ENCODE assay signal across 13 cellular contexts in the genomic region with DNA sequence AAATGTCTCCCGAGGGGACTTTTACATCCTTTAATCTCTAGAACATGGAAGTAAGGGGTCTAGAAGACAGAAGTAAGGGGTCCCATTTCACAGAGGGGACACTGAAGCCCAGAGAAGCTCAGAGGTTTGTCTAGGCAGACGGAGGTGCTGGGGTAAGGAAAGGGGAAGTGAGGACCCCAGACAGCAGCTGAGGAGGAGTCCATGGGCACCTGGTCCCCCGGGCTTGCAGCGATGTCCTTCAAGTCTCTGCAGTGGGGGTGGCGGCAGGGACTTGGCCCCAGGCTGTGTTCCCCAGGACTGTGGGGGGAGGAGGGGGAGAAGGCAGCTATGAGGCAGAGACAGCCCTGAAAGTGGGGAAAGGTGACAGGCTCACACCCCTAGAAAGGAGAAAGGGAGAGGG. TPM values are rescaled to one million over a fixed set of nuclear protein-coding genes. Genes with fewer than 3 reads are reported as not detected.
DNase-seq lines count a peak whose midpoint lies in the region; ATAC-seq, FAIRE-seq and TF ChIP-seq lines count a peak whose summit lies in the region.
"Had no signal": no experiment of that assay in that cellular context is flagged by ENCODE, and none has a peak within 500 bp of the region (broad histone marks: within the 10 kb centered on the region; RNA-seq: fewer than 3 reads in every experiment).

No MANE protein-coding gene starts in this region.

- no peaks in the 10 kb centered on the region for H3K36me3 Mint-ChIP-seq in activated naive CD4-positive, alpha-beta T cell treated with anti-CD3 and anti-CD28 coated beads for 36 hours (ENCODE audit: low read depth)
- H3K36me3 Mint-ChIP-seq in astrocyte (ENCODE audit: low read depth, unreplicated experiment): peaks cover 4% of the 10 kb centered on the region
- no peaks in the 10 kb centered on the region for H3K36me3 Mint-ChIP-seq in stimulated activated effector memory CD8-positive, alpha-beta T cell treated with anti-CD3 and anti-CD28 coated beads, Interleukin-12 subunit alpha, Interleukin-12 subunit beta, amount 100 ng/mL, for 72 hours

- CTCF ChIA-PET in activated naive CD4-positive, alpha-beta T cell treated with anti-CD3 and anti-CD28 coated beads for 36 hours (lab: Charles Lee): no interaction called here

- H3K4me1 Mint-ChIP-seq in activated naive CD4-positive, alpha-beta T cell treated with anti-CD3 and anti-CD28 coated beads for 36 hours (ENCODE audit: low read depth): peaks cover 70% of the 10 kb centered on the region
- peaks cover 18% of the 10 kb centered on the region for H3K4me1 Mint-ChIP-seq in astrocyte (ENCODE audit: low read depth, unreplicated experiment)
- peaks cover 92% of the 10 kb centered on the region for H3K4me1 Mint-ChIP-seq in stimulated activated effector memory CD8-positive, alpha-beta T cell treated with anti-CD3 and anti-CD28 coated beads, Interleukin-12 subunit alpha, Interleukin-12 subunit beta, amount 100 ng/mL, for 72 hours

- no peaks in the 10 kb centered on the region for H3K9me3 ChIP-seq in OCI-LY3 (ENCODE audit: insufficient read depth, low read length)
- no peaks in the 10 kb centered on the region for H3K9me3 ChIP-seq in astrocyte (ENCODE audit: insufficient read depth, low read depth, low read length)

- peak overlapping the region; percentile 79 for H3K27ac ChIP-seq in OCI-LY3 (ENCODE audit: low read length)
- H3K27ac ChIP-seq in astrocyte (ENCODE audit: low read depth, low read length): no peak overlapping the region

- ATAC-seq in stimulated activated effector memory CD8-positive, alpha-beta T cell treated with anti-CD3 and anti-CD28 coated beads, Interleukin-12 subunit alpha, Interleukin-12 subunit beta, amount 100 ng/mL, for 72 hours: no peak

- FAIRE-seq in astrocyte (lab: Jason Lieb, UNC): no peak
- FAIRE-seq: endothelial cell of umbilical vein had no signal

- no peak overlapping the region for H3K4me3 Mint-ChIP-seq in activated naive CD4-positive, alpha-beta T cell treated with anti-CD3 and anti-CD28 coated beads for 36 hours
- H3K4me3 Mint-ChIP-seq in astrocyte (ENCODE audit: unreplicated experiment): no peak overlapping the region
- H3K4me3 Mint-ChIP-seq in stimulated activated effector memory CD8-positive, alpha-beta T cell treated with anti-CD3 and anti-CD28 coated beads, Interleukin-12 subunit alpha, Interleukin-12 subunit beta, amount 100 ng/mL, for 72 hours: peak overlapping the region; percentile 64

- intact Hi-C loops in activated naive CD4-positive, alpha-beta T cell treated with anti-CD3 and anti-CD28 coated beads for 36 hours (cut with micrococcal nuclease): no loop called here

- no peaks in the 10 kb centered on the region for H3K27me3 ChIP-seq in OCI-LY3 (ENCODE audit: low read depth, low read length)
- peaks cover 10% of the 10 kb centered on the region for H3K27me3 ChIP-seq in astrocyte (ENCODE audit: insufficient read depth, low read length)

- H3K4me1 ChIP-seq in OCI-LY3 (ENCODE audit: low read length) (peaks cover 59% of the 10 kb centered on the region), astrocyte (ENCODE audit: insufficient read depth, low read length) (no peaks in the 10 kb centered on the region)

- no peaks in the 10 kb centered on the region for H3K27me3 Mint-ChIP-seq in activated naive CD4-positive, alpha-beta T cell treated with anti-CD3 and anti-CD28 coated beads for 36 hours (ENCODE audit: low read depth)
- H3K27me3 Mint-ChIP-seq in astrocyte (ENCODE audit: low read depth, unreplicated experiment): peaks cover 59% of the 10 kb centered on the region

- no peaks in the 10 kb centered on the region for H3K79me2 ChIP-seq in OCI-LY3 (ENCODE audit: low read length)
- H3K79me2 ChIP-seq in astrocyte (ENCODE audit: insufficient read depth, low read length): no peaks in the 10 kb centered on the region

- no peak for TF ChIP-seq CTCF in OCI-LY3 (IDR thresholded peaks at IDR 0.05; ENCODE audit: low read depth, low read length)
- no peak for TF ChIP-seq CTCF in astrocyte (IDR thresholded peaks at IDR 0.05; ENCODE audit: insufficient read depth, low read depth, low read length)

- peak overlapping the region; percentile 75 for H2AFZ ChIP-seq in OCI-LY3 (ENCODE audit: low read depth, low read length)
- H2AFZ ChIP-seq in astrocyte (ENCODE audit: low read depth, low read length): no peak overlapping the region

- H3K4me2 ChIP-seq in OCI-LY3 (ENCODE audit: low read length) (peak overlapping the region; percentile 90), astrocyte (ENCODE audit: low read length) (no peak overlapping the region)

- DNase-seq in activated naive CD4-positive, alpha-beta T cell treated with anti-CD3 and anti-CD28 coated beads for 36 hours: no peak
- no peak for DNase-seq in activated naive CD4-positive, alpha-beta T cell (lab: John Stamatoyannopoulos, UW)
- DNase-seq in astrocyte (ENCODE audit: low read depth): no peak
- DNase-seq in stimulated activated effector memory CD8-positive, alpha-beta T cell treated with anti-CD3 and anti-CD28 coated beads, Interleukin-12 subunit alpha, Interleukin-12 subunit beta, amount 100 ng/mL, for 72 hours (ENCODE audit: low spot score in 2 of 2): no peak
- no peak for DNase-seq in kidney tubule cell (ENCODE audit: low spot score)
- DNase-seq in cerebellar nuclear complex (lab: John Stamatoyannopoulos, UW): no peak
- DNase-seq in NCI-H2171 (lab: John Stamatoyannopoulos, UW): no peak
- DNase-seq: activated CD4-positive, CD25-positive, alpha-beta regulatory T cell treated with anti-CD3 and anti-CD28 coated beads, Interleukin-2, amount 50 U/mL, for 72 hours; NCI-H446 had no signal

- peak overlapping the region; percentile 51 for H3K27ac Mint-ChIP-seq in activated naive CD4-positive, alpha-beta T cell treated with anti-CD3 and anti-CD28 coated beads for 36 hours
- H3K27ac Mint-ChIP-seq in astrocyte (ENCODE audit: unreplicated experiment): peak overlapping the region; percentile 47
- peak overlapping the region; percentile 97 for H3K27ac Mint-ChIP-seq in stimulated activated effector memory CD8-positive, alpha-beta T cell treated with anti-CD3 and anti-CD28 coated beads, Interleukin-12 subunit alpha, Interleukin-12 subunit beta, amount 100 ng/mL, for 72 hours

- H3K9me3 Mint-ChIP-seq in activated naive CD4-positive, alpha-beta T cell treated with anti-CD3 and anti-CD28 coated beads for 36 hours: peaks cover 4% of the 10 kb centered on the region
- H3K9me3 Mint-ChIP-seq in astrocyte (ENCODE audit: unreplicated experiment): peaks cover 4% of the 10 kb centered on the region
- H3K9me3 Mint-ChIP-seq in stimulated activated effector memory CD8-positive, alpha-beta T cell treated with anti-CD3 and anti-CD28 coated beads, Interleukin-12 subunit alpha, Interleukin-12 subunit beta, amount 100 ng/mL, for 72 hours: no peaks in the 10 kb centered on the region

- H3K9ac ChIP-seq in OCI-LY3 (ENCODE audit: low read length) (peak overlapping the region; percentile 80), astrocyte (ENCODE audit: low read length) (no peak overlapping the region)

- H4K20me1 ChIP-seq in OCI-LY3 (ENCODE audit: insufficient read depth, low read length): no peaks in the 10 kb centered on the region
- no peaks in the 10 kb centered on the region for H4K20me1 ChIP-seq in astrocyte (ENCODE audit: insufficient read depth, low read length)

- peak overlapping the region; percentile 62 for H3K4me3 ChIP-seq in OCI-LY3 (ENCODE audit: low read length)
- H3K4me3 ChIP-seq in astrocyte (ENCODE audit: insufficient read depth, low read depth, low read length): no peak overlapping the region

- H3K36me3 ChIP-seq in OCI-LY3 (replicated peaks; ENCODE audit: low read depth, low read length): no peaks in the 10 kb centered on the region
- no peaks in the 10 kb centered on the region for H3K36me3 ChIP-seq in astrocyte (ENCODE audit: insufficient read depth, low read length)

RNA-seq across cellular contexts. Expression of gene DTX1, which starts 30.7 kb away (rescaled TPM):
- 10 to 100 TPM in 1 of 2 experiments, 1 to 10 TPM in 1; 8.3 to 10.7 TPM for total RNA-seq in activated naive CD4-positive, alpha-beta T cell treated with anti-CD3 and anti-CD28 coated beads for 36 hours
- total RNA-seq in astrocyte: 4.6 and 5.5 TPM in 2 replicates

RNA-seq across cellular contexts. Expression of gene RASAL1, which starts 48.4 kb away (rescaled TPM):
- 1 to 10 TPM; 2.6 to 3.2 TPM for total RNA-seq in activated naive CD4-positive, alpha-beta T cell treated with anti-CD3 and anti-CD28 coated beads for 36 hours
- 0.43 and 0.48 TPM in 2 replicates for total RNA-seq in astrocyte
- total RNA-seq: endothelial cell of umbilical vein, mesenteric fat pad, osteoblast had no signal

Comparison
In these comparisons a context has a peak if more than half of its experiments do, and no peak if none do; other contexts are left out.
1. H3K27ac Mint-ChIP-seq: peak in every context shown above with its lines; median percentile 97 in stimulated activated effector memory CD8-positive, alpha-beta T cell treated with anti-CD3 and anti-CD28 coated beads, Interleukin-12 subunit alpha, Interleukin-12 subunit beta, amount 100 ng/mL, for 72 hours; 51 in activated naive CD4-positive, alpha-beta T cell treated with anti-CD3 and anti-CD28 coated beads for 36 hours; 47 in astrocyte.